25 cellular contexts compared by ENCODE assay signal in genomic region chr4:1369484-1370079, GRCh38. TPM values are rescaled to one million over a fixed set of nuclear protein-coding genes. Genes with fewer than 3 reads are reported as not detected.
"Had no signal": no experiment of that assay in that cellular context is flagged by ENCODE, and none has a peak within 500 bp of the region (broad histone marks: within the 10 kb centered on the region; RNA-seq: fewer than 3 reads in every experiment).

No MANE protein-coding gene starts in this region.

- H2AFZ ChIP-seq: parathyroid adenoma had no signal

- H3K9ac ChIP-seq: parathyroid adenoma had no signal

- H3K4me3 Mint-ChIP-seq: activated CD4-positive, alpha-beta T cell treated with anti-CD3 and anti-CD28 coated beads, Interleukin-2, amount 10 ng/mL, durations not matched to agents 24 days and 14 days; activated naive CD8-positive, alpha-beta T cell; activated T-cell treated with anti-CD3 and anti-CD28 coated beads, Interleukin-2, amount 50 U/mL, for 72 hours; dendritic cell treated with granulocyte-macrophage colony-stimulating factor and Interleukin-4, amounts not matched to agents 40 ng/mL and 50 ng/mL, for 4 days; neural crest cell; stimulated activated naive B cell treated with anti-CD40 and anti-IgM and Interleukin-4, amounts not matched to agents 10 μg/mL and 1 μg/mL and 100 μg/mL, for 72 hours; T-helper 2 cell treated with Interferon-gamma antibody and Interleukin-4, amounts not matched to agents 5 μg/mL and 100 μg/mL, for 36 hours had no signal

- H3K36me3 ChIP-seq: brain microvascular endothelial cell, uterus had no signal

- H3K9me3 Mint-ChIP-seq: activated CD4-positive, alpha-beta T cell treated with anti-CD3 and anti-CD28 coated beads, Interleukin-2, amount 10 ng/mL, durations not matched to agents 24 days and 14 days; activated T-cell treated with anti-CD3 and anti-CD28 coated beads, Interleukin-2, amount 50 U/mL, for 72 hours; neural crest cell; stimulated activated naive B cell treated with anti-CD40 and anti-IgM and Interleukin-4, amounts not matched to agents 10 μg/mL and 1 μg/mL and 100 μg/mL, for 72 hours; T-helper 2 cell treated with Interferon-gamma antibody and Interleukin-4, amounts not matched to agents 5 μg/mL and 100 μg/mL, for 36 hours had no signal

- H3K27ac Mint-ChIP-seq: activated CD4-positive, alpha-beta T cell treated with anti-CD3 and anti-CD28 coated beads, Interleukin-2, amount 10 ng/mL, durations not matched to agents 24 days and 14 days; activated naive CD8-positive, alpha-beta T cell; activated T-cell treated with anti-CD3 and anti-CD28 coated beads, Interleukin-2, amount 50 U/mL, for 72 hours; dendritic cell treated with granulocyte-macrophage colony-stimulating factor and Interleukin-4, amounts not matched to agents 40 ng/mL and 50 ng/mL, for 4 days; stimulated activated naive B cell treated with anti-CD40 and anti-IgM and Interleukin-4, amounts not matched to agents 10 μg/mL and 1 μg/mL and 100 μg/mL, for 72 hours; T-helper 2 cell treated with Interferon-gamma antibody and Interleukin-4, amounts not matched to agents 5 μg/mL and 100 μg/mL, for 36 hours had no signal

- H3K9me3 ChIP-seq: heart right ventricle, tibial artery, uterus had no signal

- H3K79me2 ChIP-seq: parathyroid adenoma had no signal

- DNase-seq: activated CD4-positive, alpha-beta T cell treated with anti-CD3 and anti-CD28 coated beads, Interleukin-2, amount 10 ng/mL, durations not matched to agents 24 days and 14 days; activated CD4-positive, CD25-positive, alpha-beta regulatory T cell; activated CD8-positive, alpha-beta memory T cell treated with anti-CD3 and anti-CD28 coated beads, Interleukin-2, amount 50 U/mL, for 48 hours; activated gamma-delta T cell treated with Interleukin-2 at 50 U/mL for 16 hours; activated T-cell treated with anti-CD3 and anti-CD28 coated beads, Interleukin-2, amount 50 U/mL, for 72 hours; amniotic stem cell; brain microvascular endothelial cell; cerebellar nuclear complex; effector memory CD4-positive, alpha-beta T cell; foreskin melanocyte; retina; stimulated activated CD4-positive, alpha-beta T cell treated with anti-CD3 and anti-CD28 coated beads, Interleukin-15, amount 100 ng/mL, for 24 hours; stimulated activated CD4-positive, alpha-beta T cell treated with anti-CD3 and anti-CD28 coated beads, Interleukin-4, amount 100 ng/mL, for 1 hour; stimulated activated naive B cell treated with anti-CD40 and anti-IgM and Interleukin-4, amounts not matched to agents 10 μg/mL and 1 μg/mL and 100 μg/mL, for 72 hours; SW 1271; uterus had no signal

- ATAC-seq: activated T-cell treated with anti-CD3 and anti-CD28 coated beads, Interleukin-2, amount 50 U/mL, for 72 hours; stimulated activated naive B cell treated with anti-CD40 and anti-IgM and Interleukin-4, amounts not matched to agents 10 μg/mL and 1 μg/mL and 100 μg/mL, for 72 hours had no signal

- H3K27me3 ChIP-seq: brain microvascular endothelial cell, heart right ventricle, tibial artery, uterus had no signal

- H3K4me1 ChIP-seq: heart right ventricle, parathyroid adenoma, uterus had no signal

- H3K27me3 Mint-ChIP-seq: activated CD4-positive, alpha-beta T cell treated with anti-CD3 and anti-CD28 coated beads, Interleukin-2, amount 10 ng/mL, durations not matched to agents 24 days and 14 days; activated naive CD8-positive, alpha-beta T cell; dendritic cell treated with granulocyte-macrophage colony-stimulating factor and Interleukin-4, amounts not matched to agents 40 ng/mL and 50 ng/mL, for 4 days; stimulated activated naive B cell treated with anti-CD40 and anti-IgM and Interleukin-4, amounts not matched to agents 10 μg/mL and 1 μg/mL and 100 μg/mL, for 72 hours had no signal

- H3K27ac ChIP-seq: brain microvascular endothelial cell, heart right ventricle, parathyroid adenoma, skin epidermis, tibial artery, uterus had no signal

- H3K4me1 Mint-ChIP-seq: activated CD4-positive, alpha-beta T cell treated with anti-CD3 and anti-CD28 coated beads, Interleukin-2, amount 10 ng/mL, durations not matched to agents 24 days and 14 days had no signal

- H3K4me3 ChIP-seq: heart right ventricle, skin epidermis, tibial artery, uterus had no signal

RNA-seq across cellular contexts. Expression of gene NKX1-1, which starts 36.7 kb away (rescaled TPM):
- total RNA-seq: activated CD4-positive, alpha-beta T cell treated with anti-CD3 and anti-CD28 coated beads, Interleukin-2, amount 10 ng/mL, durations not matched to agents 24 days and 14 days; activated T-cell treated with anti-CD3 and anti-CD28 coated beads, Interleukin-2, amount 50 U/mL, for 72 hours; heart right ventricle; lower leg skin; neural crest cell; uterus had no signal
- polyA plus RNA-seq: heart right ventricle had no signal
